1 cellular context compared by ENCODE assay signal in the genomic region with DNA sequence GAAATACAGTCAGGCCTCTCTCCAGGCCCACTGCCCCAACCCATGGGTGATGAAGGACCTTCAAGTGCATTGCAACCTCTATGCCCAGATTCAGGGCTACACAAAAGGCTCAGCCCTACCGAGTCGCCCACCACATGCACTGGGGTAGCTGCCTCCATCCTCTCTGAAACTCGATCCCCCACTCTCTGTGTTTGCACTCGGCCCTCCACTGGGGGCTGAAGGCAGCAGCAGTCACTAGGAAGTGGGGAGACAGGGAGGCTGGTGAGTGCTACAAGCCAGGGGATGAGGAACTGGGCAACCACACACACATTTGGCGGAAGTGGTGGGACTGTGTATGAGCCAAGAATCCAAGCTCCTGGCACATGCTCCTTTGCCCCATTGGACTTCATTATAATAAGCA.
TF ChIP-seq lines count a peak whose summit lies in the region.

No MANE protein-coding gene starts in this region.

TF ChIP-seq in HepG2, 621 proteins besides CTCF, POLR2A, EP300 and RAD21 (continued from another document):
- TF ChIP-seq, protein P1, sequence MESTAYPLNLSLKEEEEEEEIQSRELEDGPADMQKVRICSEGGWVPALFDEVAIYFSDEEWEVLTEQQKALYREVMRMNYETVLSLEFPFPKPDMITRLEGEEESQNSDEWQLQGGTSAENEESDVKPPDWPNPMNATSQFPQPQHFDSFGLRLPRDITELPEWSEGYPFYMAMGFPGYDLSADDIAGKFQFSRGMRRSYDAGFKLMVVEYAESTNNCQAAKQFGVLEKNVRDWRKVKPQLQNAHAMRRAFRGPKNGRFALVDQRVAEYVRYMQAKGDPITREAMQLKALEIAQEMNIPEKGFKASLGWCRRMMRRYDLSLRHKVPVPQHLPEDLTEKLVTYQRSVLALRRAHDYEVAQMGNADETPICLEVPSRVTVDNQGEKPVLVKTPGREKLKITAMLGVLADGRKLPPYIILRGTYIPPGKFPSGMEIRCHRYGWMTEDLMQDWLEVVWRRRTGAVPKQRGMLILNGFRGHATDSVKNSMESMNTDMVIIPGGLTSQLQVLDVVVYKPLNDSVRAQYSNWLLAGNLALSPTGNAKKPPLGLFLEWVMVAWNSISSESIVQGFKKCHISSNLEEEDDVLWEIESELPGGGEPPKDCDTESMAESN (CRISPR knock-in tag; conservative IDR thresholded peaks at IDR 0.05), result no peak
- TF ChIP-seq ZNF124 (CRISPR knock-in tag; IDR thresholded peaks at IDR 0.05), result no peak
- TF ChIP-seq, protein P2, sequence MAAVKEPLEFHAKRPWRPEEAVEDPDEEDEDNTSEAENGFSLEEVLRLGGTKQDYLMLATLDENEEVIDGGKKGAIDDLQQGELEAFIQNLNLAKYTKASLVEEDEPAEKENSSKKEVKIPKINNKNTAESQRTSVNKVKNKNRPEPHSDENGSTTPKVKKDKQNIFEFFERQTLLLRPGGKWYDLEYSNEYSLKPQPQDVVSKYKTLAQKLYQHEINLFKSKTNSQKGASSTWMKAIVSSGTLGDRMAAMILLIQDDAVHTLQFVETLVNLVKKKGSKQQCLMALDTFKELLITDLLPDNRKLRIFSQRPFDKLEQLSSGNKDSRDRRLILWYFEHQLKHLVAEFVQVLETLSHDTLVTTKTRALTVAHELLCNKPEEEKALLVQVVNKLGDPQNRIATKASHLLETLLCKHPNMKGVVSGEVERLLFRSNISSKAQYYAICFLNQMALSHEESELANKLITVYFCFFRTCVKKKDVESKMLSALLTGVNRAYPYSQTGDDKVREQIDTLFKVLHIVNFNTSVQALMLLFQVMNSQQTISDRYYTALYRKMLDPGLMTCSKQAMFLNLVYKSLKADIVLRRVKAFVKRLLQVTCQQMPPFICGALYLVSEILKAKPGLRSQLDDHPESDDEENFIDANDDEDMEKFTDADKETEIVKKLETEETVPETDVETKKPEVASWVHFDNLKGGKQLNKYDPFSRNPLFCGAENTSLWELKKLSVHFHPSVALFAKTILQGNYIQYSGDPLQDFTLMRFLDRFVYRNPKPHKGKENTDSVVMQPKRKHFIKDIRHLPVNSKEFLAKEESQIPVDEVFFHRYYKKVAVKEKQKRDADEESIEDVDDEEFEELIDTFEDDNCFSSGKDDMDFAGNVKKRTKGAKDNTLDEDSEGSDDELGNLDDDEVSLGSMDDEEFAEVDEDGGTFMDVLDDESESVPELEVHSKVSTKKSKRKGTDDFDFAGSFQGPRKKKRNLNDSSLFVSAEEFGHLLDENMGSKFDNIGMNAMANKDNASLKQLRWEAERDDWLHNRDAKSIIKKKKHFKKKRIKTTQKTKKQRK (IDR thresholded peaks at IDR 0.05; ENCODE audit: low read length), result no peak
- TF ChIP-seq ZNF34 (CRISPR knock-in tag; IDR thresholded peaks at IDR 0.05; ENCODE audit: borderline replicate concordance), result no peak
- no peak for TF ChIP-seq KLF11 (CRISPR knock-in tag; IDR thresholded peaks at IDR 0.05)
- TF ChIP-seq ZNF180 (CRISPR knock-in tag; IDR thresholded peaks at IDR 0.05; ENCODE audit: borderline replicate concordance, low read depth), result no peak
- no peak for TF ChIP-seq ZNF253 (CRISPR knock-in tag; IDR thresholded peaks at IDR 0.05; ENCODE audit: borderline replicate concordance)
- no peak for TF ChIP-seq ETS1 (CRISPR knock-in tag; IDR thresholded peaks at IDR 0.05)
- TF ChIP-seq, protein P3, sequence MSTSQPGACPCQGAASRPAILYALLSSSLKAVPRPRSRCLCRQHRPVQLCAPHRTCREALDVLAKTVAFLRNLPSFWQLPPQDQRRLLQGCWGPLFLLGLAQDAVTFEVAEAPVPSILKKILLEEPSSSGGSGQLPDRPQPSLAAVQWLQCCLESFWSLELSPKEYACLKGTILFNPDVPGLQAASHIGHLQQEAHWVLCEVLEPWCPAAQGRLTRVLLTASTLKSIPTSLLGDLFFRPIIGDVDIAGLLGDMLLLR (CRISPR knock-in tag; IDR thresholded peaks at IDR 0.05), result no peak
- TF ChIP-seq SMARCC2 (IDR thresholded peaks at IDR 0.05), result no peak
- TF ChIP-seq ZNF10 (CRISPR knock-in tag; IDR thresholded peaks at IDR 0.05; ENCODE audit: borderline replicate concordance, low read depth), result no peak
- no peak for TF ChIP-seq ZKSCAN5 (CRISPR knock-in tag; IDR thresholded peaks at IDR 0.05)
